Comparison of ENCODE assay signal across 21 cellular contexts in the genomic region with DNA sequence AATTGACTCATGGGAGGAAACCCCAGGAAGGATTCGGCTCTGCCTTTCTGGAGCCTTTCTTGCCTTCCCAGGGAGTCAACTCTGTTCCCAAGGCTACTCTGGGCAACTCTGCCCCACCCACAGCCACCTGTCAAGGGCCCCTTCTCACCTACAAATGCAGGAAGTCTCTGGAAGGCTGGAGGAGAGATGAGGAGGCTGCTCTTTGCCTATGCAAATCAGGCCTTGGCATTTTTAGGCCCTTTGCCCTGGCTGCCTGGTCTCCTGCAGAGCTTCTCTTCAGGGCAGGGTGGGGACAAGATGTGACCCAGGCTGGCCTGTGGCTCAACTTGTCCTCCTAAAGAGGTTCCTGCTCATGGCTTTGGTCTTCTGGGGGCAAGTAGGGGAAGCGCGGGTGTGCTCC. TPM values are rescaled to one million over a fixed set of nuclear protein-coding genes. Genes with fewer than 3 reads are reported as not detected.
DNase-seq lines count a peak whose midpoint lies in the region; ATAC-seq and FAIRE-seq lines count a peak whose summit lies in the region.
"Had no signal": no experiment of that assay in that cellular context is flagged by ENCODE, and none has a peak within 500 bp of the region (broad histone marks: within the 10 kb centered on the region; RNA-seq: fewer than 3 reads in every experiment).

No MANE protein-coding gene starts in this region.

- peak overlapping the region; percentile 73 for H3K27ac Mint-ChIP-seq in stimulated activated naive B cell treated with anti-CD40 and anti-IgM and Interleukin-4, amounts not matched to agents 10 μg/mL and 1 μg/mL and 100 μg/mL, for 72 hours
- H3K27ac Mint-ChIP-seq: activated CD8-positive, alpha-beta T cell treated with anti-CD3 and anti-CD28 coated beads for 36 hours had no signal

- no peaks in the 10 kb centered on the region for H3K9me3 Mint-ChIP-seq in stimulated activated naive B cell treated with anti-CD40 and anti-IgM and Interleukin-4, amounts not matched to agents 10 μg/mL and 1 μg/mL and 100 μg/mL, for 72 hours
- H3K9me3 Mint-ChIP-seq: activated CD8-positive, alpha-beta T cell treated with anti-CD3 and anti-CD28 coated beads for 36 hours; type B pancreatic cell had no signal

- FAIRE-seq in RCC 7860 (lab: Jason Lieb, UNC): no peak
- FAIRE-seq: GM19239 had no signal

- no peak overlapping the region for H3K4me3 Mint-ChIP-seq in stimulated activated naive B cell treated with anti-CD40 and anti-IgM and Interleukin-4, amounts not matched to agents 10 μg/mL and 1 μg/mL and 100 μg/mL, for 72 hours
- H3K4me3 Mint-ChIP-seq: activated CD8-positive, alpha-beta T cell treated with anti-CD3 and anti-CD28 coated beads for 36 hours; type B pancreatic cell had no signal

- peak in 2 of 3 experiments; percentile 6 to 26 for DNase-seq in NCI-H1417 (lab: John Stamatoyannopoulos, UW)
- DNase-seq in NCI-H1417 treated with DMSO at 0.1 percent for 48 hours (lab: John Stamatoyannopoulos, UW): no peak
- DNase-seq in NCI-H69 (lab: John Stamatoyannopoulos, UW): peak; percentile 62
- DNase-seq in stimulated activated naive B cell treated with anti-CD40 and anti-IgM and Interleukin-4, amounts not matched to agents 10 μg/mL and 1 μg/mL and 100 μg/mL, for 72 hours: no peak
- DNase-seq in RCC 7860 (ENCODE audit: low spot score): no peak
- DNase-seq in HK-2 (ENCODE audit: unreplicated experiment): no peak
- no peak for DNase-seq in activated CD4-positive, alpha-beta T cell treated with anti-CD3 and anti-CD28 coated beads, Interleukin-2, amount 50 U/mL, for 4 hours
- DNase-seq: activated CD8-positive, alpha-beta T cell treated with anti-CD3 and anti-CD28 coated beads for 36 hours; DMS79 treated with DMSO at 0.1 percent for 48 hours; hippocampal formation; kidney glomerular epithelial cell; NCI-H1436 treated with DMSO at 0.1 percent for 48 hours; retina; stimulated activated naive CD4-positive, alpha-beta T cell treated with Interleukin-2 at 50 U/mL for 16 hours; SW 1271 had no signal

- no peaks in the 10 kb centered on the region for H3K27me3 Mint-ChIP-seq in stimulated activated naive B cell treated with anti-CD40 and anti-IgM and Interleukin-4, amounts not matched to agents 10 μg/mL and 1 μg/mL and 100 μg/mL, for 72 hours
- H3K27me3 Mint-ChIP-seq: activated CD8-positive, alpha-beta T cell treated with anti-CD3 and anti-CD28 coated beads for 36 hours; type B pancreatic cell had no signal

- H3K4me1 Mint-ChIP-seq in stimulated activated naive B cell treated with anti-CD40 and anti-IgM and Interleukin-4, amounts not matched to agents 10 μg/mL and 1 μg/mL and 100 μg/mL, for 72 hours: peaks cover 20 to 28% of the 10 kb centered on the region in 2 donors

- ATAC-seq in esophagus mucosa: peak; percentile 33
- ATAC-seq in stimulated activated naive B cell treated with anti-CD40 and anti-IgM and Interleukin-4, amounts not matched to agents 10 μg/mL and 1 μg/mL and 100 μg/mL, for 72 hours (replicated peaks): no peak
- ATAC-seq: activated CD8-positive, alpha-beta T cell treated with anti-CD3 and anti-CD28 coated beads for 36 hours; HCT116; Panc1 had no signal

- no peaks in the 10 kb centered on the region for H3K36me3 Mint-ChIP-seq in stimulated activated naive B cell treated with anti-CD40 and anti-IgM and Interleukin-4, amounts not matched to agents 10 μg/mL and 1 μg/mL and 100 μg/mL, for 72 hours

RNA-seq across cellular contexts. Expression of gene SLC6A9, which starts 5.4 kb away (rescaled TPM):
- total RNA-seq in esophagus mucosa: 46.7 TPM
- total RNA-seq: mononuclear cell had no signal

RNA-seq across cellular contexts. Expression of gene CCDC24, which starts 34.4 kb away (rescaled TPM):
- 4.0 TPM for total RNA-seq in esophagus mucosa

RNA-seq across cellular contexts. Expression of gene B4GALT2, which starts 46.8 kb away (rescaled TPM):
- 40.1 TPM for total RNA-seq in esophagus mucosa

RNA-seq across cellular contexts. Expression of gene ATP6V0B, which starts 51.1 kb away (rescaled TPM):
- 95.7 TPM for total RNA-seq in esophagus mucosa

RNA-seq across cellular contexts. Expression of gene DPH2, which starts 56.0 kb away (rescaled TPM):
- 18.3 TPM for total RNA-seq in esophagus mucosa

Comparison
In these comparisons a context has a peak if more than half of its experiments do, and no peak if none do; other contexts are left out.
1. DNase-seq: peak in NCI-H1417 (2 of 3) and NCI-H69 (single experiment); none in NCI-H1417 treated with DMSO at 0.1 percent for 48 hours (single experiment), stimulated activated naive B cell treated with anti-CD40 and anti-IgM and Interleukin-4, amounts not matched to agents 10 μg/mL and 1 μg/mL and 100 μg/mL, for 72 hours (single experiment), RCC 7860 (single experiment), HK-2 (single experiment) and activated CD4-positive, alpha-beta T cell treated with anti-CD3 and anti-CD28 coated beads, Interleukin-2, amount 50 U/mL, for 4 hours (0 of 2).